In the genomic region with DNA sequence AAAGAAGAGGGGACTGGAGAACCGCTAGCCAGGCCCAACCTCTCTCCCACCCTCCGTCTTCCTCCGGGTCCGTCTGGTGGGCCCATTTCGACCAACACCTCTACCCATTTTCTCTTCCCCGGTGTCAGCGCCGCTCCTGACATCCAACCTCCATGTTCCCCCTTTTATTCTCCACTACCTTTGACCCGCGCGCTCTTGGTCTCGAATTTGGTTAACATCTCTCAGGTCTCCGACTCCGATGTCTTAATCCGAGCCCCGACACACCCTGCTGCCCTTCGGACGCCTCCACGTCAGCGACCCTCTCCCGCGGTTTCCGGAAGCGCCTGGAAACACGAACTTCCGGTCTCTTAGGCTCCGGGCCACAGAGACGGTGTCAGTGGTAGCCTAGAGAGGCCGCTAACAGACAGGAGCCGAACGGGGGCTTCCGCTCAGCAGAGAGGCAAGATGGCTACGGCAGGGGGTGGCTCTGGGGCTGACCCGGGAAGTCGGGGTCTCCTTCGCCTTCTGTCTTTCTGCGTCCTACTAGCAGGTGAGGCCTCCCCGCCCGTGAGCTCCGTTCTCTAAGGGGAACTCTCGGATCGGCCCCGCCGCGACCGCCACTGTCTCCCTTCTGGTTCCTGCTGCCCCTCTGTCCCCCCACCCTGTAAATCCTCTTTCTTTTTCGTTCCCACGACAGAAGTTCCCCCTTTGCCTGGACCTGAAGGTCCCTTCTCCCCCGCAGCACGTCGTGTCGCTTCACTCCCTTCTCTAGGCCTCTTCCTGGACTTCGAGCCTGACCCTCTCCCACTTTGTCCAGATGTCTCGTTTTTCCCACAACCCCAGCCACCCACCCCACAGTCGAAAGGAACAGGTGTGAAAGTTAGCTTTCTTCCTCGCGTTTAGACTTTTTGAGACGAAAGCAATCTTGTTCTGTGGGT, we compare ENCODE assay signal across 8 cellular contexts. TPM values are rescaled to one million over a fixed set of nuclear protein-coding genes. Genes with fewer than 3 reads are reported as not detected.
DNase-seq lines count a peak whose midpoint lies in the region; ATAC-seq and TF ChIP-seq lines count a peak whose summit lies in the region.

Gene COPA (minus strand): TSS at position 298 of the 917 bp plus-strand sequence. CDS start 80 bp downstream, at position 218.
Gene NCSTN (plus strand): TSS at position 431 of the 917 bp plus-strand sequence. CDS start 14 bp downstream, at position 445.

- peaks cover 45% of the 10 kb centered on the region for H3K4me1 ChIP-seq in DOHH2 (ENCODE audit: control insufficient read depth, low read length)
- H3K4me1 ChIP-seq in RWPE2 (ENCODE audit: insufficient read depth, poor library complexity, severe bottlenecking), result peaks cover 8% of the 10 kb centered on the region

- no peaks in the 10 kb centered on the region for H3K27me3 Mint-ChIP-seq in activated T-helper 2 cell treated with anti-CD3 and anti-CD28 coated beads, Interferon-gamma antibody, Interleukin-2, Interleukin-4, amounts not matched to agents 10 μg/mL and 5 μg/mL and 100 μg/mL, durations not matched to agents 14 hours and 24 hours and 36 hours (ENCODE audit: low read depth)
- no peaks in the 10 kb centered on the region for H3K27me3 Mint-ChIP-seq in natural killer cell (ENCODE audit: low read depth in 2 of 2)

- H3K9me2 ChIP-seq in DOHH2 (replicated peaks; ENCODE audit: control insufficient read depth, low read length), result no peaks in the 10 kb centered on the region

- H3K27ac ChIP-seq in DOHH2 (ENCODE audit: low read depth, low read length), result peak within 1 kb of the TSS; percentile 60
- peak within 1 kb of the TSS; percentile 46 for H3K27ac ChIP-seq in RWPE2 (ENCODE audit: poor library complexity, severe bottlenecking)

- H3K9me3 Mint-ChIP-seq in activated T-helper 2 cell treated with anti-CD3 and anti-CD28 coated beads, Interferon-gamma antibody, Interleukin-2, Interleukin-4, amounts not matched to agents 10 μg/mL and 5 μg/mL and 100 μg/mL, durations not matched to agents 14 hours and 24 hours and 36 hours, result no peaks in the 10 kb centered on the region
- no peaks in the 10 kb centered on the region for H3K9me3 Mint-ChIP-seq in natural killer cell

- intact Hi-C loops in activated T-helper 2 cell treated with anti-CD3 and anti-CD28 coated beads, Interferon-gamma antibody, Interleukin-2, Interleukin-4, amounts not matched to agents 10 μg/mL and 5 μg/mL and 100 μg/mL, durations not matched to agents 14 hours and 24 hours and 36 hours (cut with micrococcal nuclease), result loop anchor here (2.0 to 5.0 kb wide), 3 partner anchors 34 to 264 kb away; partner anchors contain the start of gene PEX19
- intact Hi-C loops in natural killer cell (cut with micrococcal nuclease), result loop anchor here (1.0 to 2.0 kb wide), 3 partner anchors 58 to 264 kb away; partner anchors contain the start of gene PEX19

- H3K4me3 ChIP-seq in DOHH2 (ENCODE audit: low read length) (peak within 1 kb of the TSS; percentile 88), RWPE2 (ENCODE audit: severe bottlenecking) (peak within 1 kb of the TSS; percentile 78), fibroblast of mammary gland (ENCODE audit: control insufficient read depth, low read depth, low read length) (peak within 1 kb of the TSS; percentile 89)

- DNase-seq in GOT3 (lab: John Stamatoyannopoulos, UW), result peak; percentile 64
- peak; percentile 94 for DNase-seq in LoVo (ENCODE audit: low spot score)
- DNase-seq in RWPE2 (ENCODE audit: low spot score), result peak; percentile 91
- peak; percentile 87 for DNase-seq in activated T-helper 2 cell treated with anti-CD3 and anti-CD28 coated beads, Interferon-gamma antibody, Interleukin-2, Interleukin-4, amounts not matched to agents 10 μg/mL and 5 μg/mL and 100 μg/mL, durations not matched to agents 14 hours and 24 hours and 36 hours (ENCODE audit: low spot score)
- peak; percentile 97 for DNase-seq in fibroblast of mammary gland (ENCODE audit: low read depth)
- DNase-seq in natural killer cell, result peak; percentile 83
- peak; percentile 89 for DNase-seq in stimulated activated naive CD4-positive, alpha-beta T cell treated with Interleukin-2 at 50 U/mL for 16 hours (lab: John Stamatoyannopoulos, UW)

- H3K4me3 Mint-ChIP-seq in activated T-helper 2 cell treated with anti-CD3 and anti-CD28 coated beads, Interferon-gamma antibody, Interleukin-2, Interleukin-4, amounts not matched to agents 10 μg/mL and 5 μg/mL and 100 μg/mL, durations not matched to agents 14 hours and 24 hours and 36 hours (ENCODE audit: low read depth), result peak within 1 kb of the TSS; percentile 99
- peak within 1 kb of the TSS; percentile 100 for H3K4me3 Mint-ChIP-seq in natural killer cell

- no peaks in the 10 kb centered on the region for H3K27me3 ChIP-seq in DOHH2 (ENCODE audit: control insufficient read depth, low read length)
- no peaks in the 10 kb centered on the region for H3K27me3 ChIP-seq in RWPE2 (ENCODE audit: insufficient read depth, poor library complexity, severe bottlenecking)

- peak within 1 kb of the TSS; percentile 58 for H3K4me2 ChIP-seq in DOHH2 (ENCODE audit: low read length)

- H3K9me3 ChIP-seq in DOHH2 (ENCODE audit: control insufficient read depth, insufficient read depth, low read length), result no peaks in the 10 kb centered on the region
- H3K9me3 ChIP-seq in RWPE2 (ENCODE audit: severe bottlenecking), result no peaks in the 10 kb centered on the region

- H3K36me3 Mint-ChIP-seq in activated T-helper 2 cell treated with anti-CD3 and anti-CD28 coated beads, Interferon-gamma antibody, Interleukin-2, Interleukin-4, amounts not matched to agents 10 μg/mL and 5 μg/mL and 100 μg/mL, durations not matched to agents 14 hours and 24 hours and 36 hours (ENCODE audit: low read depth), result peaks cover 54% of the 10 kb centered on the region
- H3K36me3 Mint-ChIP-seq in natural killer cell, result peaks cover 26% of the 10 kb centered on the region

- peaks cover 78% of the 10 kb centered on the region for H3K79me2 ChIP-seq in DOHH2 (ENCODE audit: control insufficient read depth, low read length)

- peaks cover 80% of the 10 kb centered on the region for H3K36me3 ChIP-seq in DOHH2 (ENCODE audit: control insufficient read depth, low read length)
- H3K36me3 ChIP-seq in RWPE2 (ENCODE audit: low read depth), result peaks cover 72% of the 10 kb centered on the region

- ATAC-seq in RWPE2 (ENCODE audit: low read depth) (peak; percentile 99), natural killer cell (peak; percentile 95 to 99 (median 96))

- peaks cover 44% of the 10 kb centered on the region for H3K4me1 Mint-ChIP-seq in activated T-helper 2 cell treated with anti-CD3 and anti-CD28 coated beads, Interferon-gamma antibody, Interleukin-2, Interleukin-4, amounts not matched to agents 10 μg/mL and 5 μg/mL and 100 μg/mL, durations not matched to agents 14 hours and 24 hours and 36 hours (ENCODE audit: low read depth)
- H3K4me1 Mint-ChIP-seq in natural killer cell, result peaks cover 40 to 45% of the 10 kb centered on the region in 2 donors

- H3F3A ChIP-seq in DOHH2 (ENCODE audit: control insufficient read depth, insufficient read depth), result no peaks in the 10 kb centered on the region

- H3K27ac Mint-ChIP-seq in activated T-helper 2 cell treated with anti-CD3 and anti-CD28 coated beads, Interferon-gamma antibody, Interleukin-2, Interleukin-4, amounts not matched to agents 10 μg/mL and 5 μg/mL and 100 μg/mL, durations not matched to agents 14 hours and 24 hours and 36 hours, result peak within 1 kb of the TSS; percentile 99
- peak within 1 kb of the TSS; percentile 99 to 100 for H3K27ac Mint-ChIP-seq in natural killer cell

- TF ChIP-seq CTCF in DOHH2 (IDR thresholded peaks at IDR 0.05; ENCODE audit: low read depth, low read length, poor library complexity, severe bottlenecking), result no peak
- no peak for TF ChIP-seq CTCF in RWPE2 (IDR thresholded peaks at IDR 0.05; ENCODE audit: poor library complexity, severe bottlenecking)
- no peak for TF ChIP-seq CTCF in fibroblast of mammary gland (conservative IDR thresholded peaks at IDR 0.05; ENCODE audit: control insufficient read depth, insufficient read depth, low read depth, low read length)
- TF ChIP-seq CTCF in natural killer cell (IDR thresholded peaks at IDR 0.05), result no peak

- peaks cover 4% of the 10 kb centered on the region; the same call in 1 of the 2 replicates for H4K20me1 ChIP-seq in DOHH2 (ENCODE audit: control insufficient read depth, insufficient read depth, low read depth, low read length)

RNA-seq across cellular contexts. Expression of gene COPA, which starts in this region (rescaled TPM):
- 153 and 154 TPM in 2 replicates for total RNA-seq in activated T-helper 2 cell treated with anti-CD3 and anti-CD28 coated beads, Interferon-gamma antibody, Interleukin-2, Interleukin-4, amounts not matched to agents 10 μg/mL and 5 μg/mL and 100 μg/mL, durations not matched to agents 14 hours and 24 hours and 36 hours
- 100 to 1,000 TPM; 140 to 167 (median 148) TPM for total RNA-seq in natural killer cell

RNA-seq across cellular contexts. Expression of gene NCSTN, which starts in this region (rescaled TPM):
- 65.3 and 72.4 TPM in 2 replicates for total RNA-seq in activated T-helper 2 cell treated with anti-CD3 and anti-CD28 coated beads, Interferon-gamma antibody, Interleukin-2, Interleukin-4, amounts not matched to agents 10 μg/mL and 5 μg/mL and 100 μg/mL, durations not matched to agents 14 hours and 24 hours and 36 hours
- total RNA-seq in natural killer cell, result 100 to 1,000 TPM; 104 to 140 (median 110) TPM

Comparison
In these comparisons a context has a peak if more than half of its experiments do, and no peak if none do; other contexts are left out.
1. Peak in every context shown above with its lines: DNase-seq, ATAC-seq, H3K4me3 ChIP-seq and H3K27ac ChIP-seq.